2 cellular contexts compared by ENCODE assay signal in the genomic region with DNA sequence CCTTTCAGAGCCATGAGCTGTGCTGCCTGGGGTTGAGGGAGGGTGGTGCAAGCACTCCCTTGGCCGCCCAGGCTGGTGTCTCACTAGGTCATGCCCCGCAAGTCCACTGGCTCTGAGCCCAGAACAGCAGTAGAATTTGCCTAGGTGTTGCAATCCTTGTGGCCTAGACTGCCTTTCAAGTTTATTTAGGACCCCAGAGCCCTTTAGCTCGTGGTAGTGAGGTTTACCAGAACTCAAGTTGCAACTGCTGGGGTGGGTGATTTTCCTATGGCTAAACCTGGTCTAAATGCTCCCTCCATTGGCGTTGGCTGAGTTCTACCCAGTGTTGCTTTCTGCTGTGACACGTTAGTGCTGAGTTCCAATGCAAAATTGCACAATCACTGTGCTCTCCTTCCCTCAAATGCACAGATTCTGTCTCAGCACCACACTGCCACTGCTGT.
A peak's percentile ranks its signal among the peaks of the same experiment; 100 is the strongest.
TF ChIP-seq lines count a peak whose summit lies in the region.

No MANE protein-coding gene starts in this region.

TF ChIP-seq in K562, 482 proteins besides CTCF, POLR2A, EP300 and RAD21:
- TF ChIP-seq CEBPB (tag; IDR thresholded peaks at IDR 0.05) (peak; percentile 83), CEBPG (CRISPR knock-in tag; IDR thresholded peaks at IDR 0.05) (no peak), CEBPG (tag; conservative IDR thresholded peaks at IDR 0.05 in 1 of 2, IDR thresholded peaks at IDR 0.05 in 1 of 2) (peak in 1 of 2 experiments; percentile 74; a peak in 3 of 4 replicates), ZBTB7A (IDR thresholded peaks at IDR 0.05; ENCODE audit: borderline replicate concordance, control insufficient read depth, low read depth, low read length) (no peak), MAFF (IDR thresholded peaks at IDR 0.05; ENCODE audit: low read length) (no peak)
- TF ChIP-seq, protein P1, sequence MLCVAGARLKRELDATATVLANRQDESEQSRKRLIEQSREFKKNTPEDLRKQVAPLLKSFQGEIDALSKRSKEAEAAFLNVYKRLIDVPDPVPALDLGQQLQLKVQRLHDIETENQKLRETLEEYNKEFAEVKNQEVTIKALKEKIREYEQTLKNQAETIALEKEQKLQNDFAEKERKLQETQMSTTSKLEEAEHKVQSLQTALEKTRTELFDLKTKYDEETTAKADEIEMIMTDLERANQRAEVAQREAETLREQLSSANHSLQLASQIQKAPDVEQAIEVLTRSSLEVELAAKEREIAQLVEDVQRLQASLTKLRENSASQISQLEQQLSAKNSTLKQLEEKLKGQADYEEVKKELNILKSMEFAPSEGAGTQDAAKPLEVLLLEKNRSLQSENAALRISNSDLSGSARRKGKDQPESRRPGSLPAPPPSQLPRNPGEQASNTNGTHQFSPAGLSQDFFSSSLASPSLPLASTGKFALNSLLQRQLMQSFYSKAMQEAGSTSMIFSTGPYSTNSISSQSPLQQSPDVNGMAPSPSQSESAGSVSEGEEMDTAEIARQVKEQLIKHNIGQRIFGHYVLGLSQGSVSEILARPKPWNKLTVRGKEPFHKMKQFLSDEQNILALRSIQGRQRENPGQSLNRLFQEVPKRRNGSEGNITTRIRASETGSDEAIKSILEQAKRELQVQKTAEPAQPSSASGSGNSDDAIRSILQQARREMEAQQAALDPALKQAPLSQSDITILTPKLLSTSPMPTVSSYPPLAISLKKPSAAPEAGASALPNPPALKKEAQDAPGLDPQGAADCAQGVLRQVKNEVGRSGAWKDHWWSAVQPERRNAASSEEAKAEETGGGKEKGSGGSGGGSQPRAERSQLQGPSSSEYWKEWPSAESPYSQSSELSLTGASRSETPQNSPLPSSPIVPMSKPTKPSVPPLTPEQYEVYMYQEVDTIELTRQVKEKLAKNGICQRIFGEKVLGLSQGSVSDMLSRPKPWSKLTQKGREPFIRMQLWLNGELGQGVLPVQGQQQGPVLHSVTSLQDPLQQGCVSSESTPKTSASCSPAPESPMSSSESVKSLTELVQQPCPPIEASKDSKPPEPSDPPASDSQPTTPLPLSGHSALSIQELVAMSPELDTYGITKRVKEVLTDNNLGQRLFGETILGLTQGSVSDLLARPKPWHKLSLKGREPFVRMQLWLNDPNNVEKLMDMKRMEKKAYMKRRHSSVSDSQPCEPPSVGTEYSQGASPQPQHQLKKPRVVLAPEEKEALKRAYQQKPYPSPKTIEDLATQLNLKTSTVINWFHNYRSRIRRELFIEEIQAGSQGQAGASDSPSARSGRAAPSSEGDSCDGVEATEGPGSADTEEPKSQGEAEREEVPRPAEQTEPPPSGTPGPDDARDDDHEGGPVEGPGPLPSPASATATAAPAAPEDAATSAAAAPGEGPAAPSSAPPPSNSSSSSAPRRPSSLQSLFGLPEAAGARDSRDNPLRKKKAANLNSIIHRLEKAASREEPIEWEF (CRISPR knock-in tag; IDR thresholded peaks at IDR 0.05): no peak

TF ChIP-seq in HepG2, 621 proteins besides CTCF, POLR2A, EP300 and RAD21 (continues in another document):
- no peak for TF ChIP-seq PAWR (CRISPR knock-in tag; IDR thresholded peaks at IDR 0.05; ENCODE audit: borderline replicate concordance)
- no peak for TF ChIP-seq ZMYM4 (CRISPR knock-in tag; IDR thresholded peaks at IDR 0.05)
- no peak for TF ChIP-seq SMAD1 (CRISPR knock-in tag; IDR thresholded peaks at IDR 0.05; ENCODE audit: borderline replicate concordance, low read depth)
- no peak for TF ChIP-seq YY1 (IDR thresholded peaks at IDR 0.05; ENCODE audit: insufficient read depth, insufficient replicate concordance, low read depth, low read length)
- TF ChIP-seq, protein P2, sequence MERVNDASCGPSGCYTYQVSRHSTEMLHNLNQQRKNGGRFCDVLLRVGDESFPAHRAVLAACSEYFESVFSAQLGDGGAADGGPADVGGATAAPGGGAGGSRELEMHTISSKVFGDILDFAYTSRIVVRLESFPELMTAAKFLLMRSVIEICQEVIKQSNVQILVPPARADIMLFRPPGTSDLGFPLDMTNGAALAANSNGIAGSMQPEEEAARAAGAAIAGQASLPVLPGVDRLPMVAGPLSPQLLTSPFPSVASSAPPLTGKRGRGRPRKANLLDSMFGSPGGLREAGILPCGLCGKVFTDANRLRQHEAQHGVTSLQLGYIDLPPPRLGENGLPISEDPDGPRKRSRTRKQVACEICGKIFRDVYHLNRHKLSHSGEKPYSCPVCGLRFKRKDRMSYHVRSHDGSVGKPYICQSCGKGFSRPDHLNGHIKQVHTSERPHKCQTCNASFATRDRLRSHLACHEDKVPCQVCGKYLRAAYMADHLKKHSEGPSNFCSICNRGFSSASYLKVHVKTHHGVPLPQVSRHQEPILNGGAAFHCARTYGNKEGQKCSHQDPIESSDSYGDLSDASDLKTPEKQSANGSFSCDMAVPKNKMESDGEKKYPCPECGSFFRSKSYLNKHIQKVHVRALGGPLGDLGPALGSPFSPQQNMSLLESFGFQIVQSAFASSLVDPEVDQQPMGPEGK (CRISPR knock-in tag; IDR thresholded peaks at IDR 0.05): peak; percentile 45; the same call in 1 of the 2 replicates
- TF ChIP-seq SCMH1 (CRISPR knock-in tag; IDR thresholded peaks at IDR 0.05; ENCODE audit: borderline replicate concordance): no peak
- peak; percentile 63 for TF ChIP-seq GATAD2A (CRISPR knock-in tag; IDR thresholded peaks at IDR 0.05)
- TF ChIP-seq, protein P3, sequence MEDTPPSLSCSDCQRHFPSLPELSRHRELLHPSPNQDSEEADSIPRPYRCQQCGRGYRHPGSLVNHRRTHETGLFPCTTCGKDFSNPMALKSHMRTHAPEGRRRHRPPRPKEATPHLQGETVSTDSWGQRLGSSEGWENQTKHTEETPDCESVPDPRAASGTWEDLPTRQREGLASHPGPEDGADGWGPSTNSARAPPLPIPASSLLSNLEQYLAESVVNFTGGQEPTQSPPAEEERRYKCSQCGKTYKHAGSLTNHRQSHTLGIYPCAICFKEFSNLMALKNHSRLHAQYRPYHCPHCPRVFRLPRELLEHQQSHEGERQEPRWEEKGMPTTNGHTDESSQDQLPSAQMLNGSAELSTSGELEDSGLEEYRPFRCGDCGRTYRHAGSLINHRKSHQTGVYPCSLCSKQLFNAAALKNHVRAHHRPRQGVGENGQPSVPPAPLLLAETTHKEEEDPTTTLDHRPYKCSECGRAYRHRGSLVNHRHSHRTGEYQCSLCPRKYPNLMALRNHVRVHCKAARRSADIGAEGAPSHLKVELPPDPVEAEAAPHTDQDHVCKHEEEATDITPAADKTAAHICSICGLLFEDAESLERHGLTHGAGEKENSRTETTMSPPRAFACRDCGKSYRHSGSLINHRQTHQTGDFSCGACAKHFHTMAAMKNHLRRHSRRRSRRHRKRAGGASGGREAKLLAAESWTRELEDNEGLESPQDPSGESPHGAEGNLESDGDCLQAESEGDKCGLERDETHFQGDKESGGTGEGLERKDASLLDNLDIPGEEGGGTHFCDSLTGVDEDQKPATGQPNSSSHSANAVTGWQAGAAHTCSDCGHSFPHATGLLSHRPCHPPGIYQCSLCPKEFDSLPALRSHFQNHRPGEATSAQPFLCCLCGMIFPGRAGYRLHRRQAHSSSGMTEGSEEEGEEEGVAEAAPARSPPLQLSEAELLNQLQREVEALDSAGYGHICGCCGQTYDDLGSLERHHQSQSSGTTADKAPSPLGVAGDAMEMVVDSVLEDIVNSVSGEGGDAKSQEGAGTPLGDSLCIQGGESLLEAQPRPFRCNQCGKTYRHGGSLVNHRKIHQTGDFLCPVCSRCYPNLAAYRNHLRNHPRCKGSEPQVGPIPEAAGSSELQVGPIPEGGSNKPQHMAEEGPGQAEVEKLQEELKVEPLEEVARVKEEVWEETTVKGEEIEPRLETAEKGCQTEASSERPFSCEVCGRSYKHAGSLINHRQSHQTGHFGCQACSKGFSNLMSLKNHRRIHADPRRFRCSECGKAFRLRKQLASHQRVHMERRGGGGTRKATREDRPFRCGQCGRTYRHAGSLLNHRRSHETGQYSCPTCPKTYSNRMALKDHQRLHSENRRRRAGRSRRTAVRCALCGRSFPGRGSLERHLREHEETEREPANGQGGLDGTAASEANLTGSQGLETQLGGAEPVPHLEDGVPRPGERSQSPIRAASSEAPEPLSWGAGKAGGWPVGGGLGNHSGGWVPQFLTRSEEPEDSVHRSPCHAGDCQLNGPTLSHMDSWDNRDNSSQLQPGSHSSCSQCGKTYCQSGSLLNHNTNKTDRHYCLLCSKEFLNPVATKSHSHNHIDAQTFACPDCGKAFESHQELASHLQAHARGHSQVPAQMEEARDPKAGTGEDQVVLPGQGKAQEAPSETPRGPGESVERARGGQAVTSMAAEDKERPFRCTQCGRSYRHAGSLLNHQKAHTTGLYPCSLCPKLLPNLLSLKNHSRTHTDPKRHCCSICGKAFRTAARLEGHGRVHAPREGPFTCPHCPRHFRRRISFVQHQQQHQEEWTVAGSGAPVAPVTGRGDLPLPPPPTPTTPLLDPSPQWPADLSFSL (CRISPR knock-in tag; IDR thresholded peaks at IDR 0.05): no peak
- TF ChIP-seq HMG20A (CRISPR knock-in tag; IDR thresholded peaks at IDR 0.05; ENCODE audit: borderline replicate concordance): 0 out of 2 replicates have a peak, but pooled peaks have one; percentile 32
- 0 out of 2 replicates have a peak, but pooled peaks have one; percentile 19 for TF ChIP-seq HNF4A (CRISPR knock-in tag; IDR thresholded peaks at IDR 0.05)
- no peak for TF ChIP-seq ZNF317 (CRISPR knock-in tag; IDR thresholded peaks at IDR 0.05)
- peak; percentile 22; the same call in 1 of the 2 replicates for TF ChIP-seq ZFX (CRISPR knock-in tag; IDR thresholded peaks at IDR 0.05; ENCODE audit: low read depth)
- TF ChIP-seq ZFP90 (CRISPR knock-in tag; IDR thresholded peaks at IDR 0.05; ENCODE audit: borderline replicate concordance): no peak
- no peak for TF ChIP-seq ISX (CRISPR knock-in tag; conservative IDR thresholded peaks at IDR 0.05)
- TF ChIP-seq ZNF644 (CRISPR knock-in tag; IDR thresholded peaks at IDR 0.05; ENCODE audit: low read depth): peak; percentile 41; the same call in 1 of the 2 replicates
- TF ChIP-seq SALL1 (CRISPR knock-in tag; IDR thresholded peaks at IDR 0.05): peak; percentile 45
- no peak for TF ChIP-seq RARG (CRISPR knock-in tag; IDR thresholded peaks at IDR 0.05; ENCODE audit: low read depth)
- TF ChIP-seq ZNF460 (CRISPR knock-in tag; IDR thresholded peaks at IDR 0.05; ENCODE audit: borderline replicate concordance): no peak
- TF ChIP-seq, protein P4, sequence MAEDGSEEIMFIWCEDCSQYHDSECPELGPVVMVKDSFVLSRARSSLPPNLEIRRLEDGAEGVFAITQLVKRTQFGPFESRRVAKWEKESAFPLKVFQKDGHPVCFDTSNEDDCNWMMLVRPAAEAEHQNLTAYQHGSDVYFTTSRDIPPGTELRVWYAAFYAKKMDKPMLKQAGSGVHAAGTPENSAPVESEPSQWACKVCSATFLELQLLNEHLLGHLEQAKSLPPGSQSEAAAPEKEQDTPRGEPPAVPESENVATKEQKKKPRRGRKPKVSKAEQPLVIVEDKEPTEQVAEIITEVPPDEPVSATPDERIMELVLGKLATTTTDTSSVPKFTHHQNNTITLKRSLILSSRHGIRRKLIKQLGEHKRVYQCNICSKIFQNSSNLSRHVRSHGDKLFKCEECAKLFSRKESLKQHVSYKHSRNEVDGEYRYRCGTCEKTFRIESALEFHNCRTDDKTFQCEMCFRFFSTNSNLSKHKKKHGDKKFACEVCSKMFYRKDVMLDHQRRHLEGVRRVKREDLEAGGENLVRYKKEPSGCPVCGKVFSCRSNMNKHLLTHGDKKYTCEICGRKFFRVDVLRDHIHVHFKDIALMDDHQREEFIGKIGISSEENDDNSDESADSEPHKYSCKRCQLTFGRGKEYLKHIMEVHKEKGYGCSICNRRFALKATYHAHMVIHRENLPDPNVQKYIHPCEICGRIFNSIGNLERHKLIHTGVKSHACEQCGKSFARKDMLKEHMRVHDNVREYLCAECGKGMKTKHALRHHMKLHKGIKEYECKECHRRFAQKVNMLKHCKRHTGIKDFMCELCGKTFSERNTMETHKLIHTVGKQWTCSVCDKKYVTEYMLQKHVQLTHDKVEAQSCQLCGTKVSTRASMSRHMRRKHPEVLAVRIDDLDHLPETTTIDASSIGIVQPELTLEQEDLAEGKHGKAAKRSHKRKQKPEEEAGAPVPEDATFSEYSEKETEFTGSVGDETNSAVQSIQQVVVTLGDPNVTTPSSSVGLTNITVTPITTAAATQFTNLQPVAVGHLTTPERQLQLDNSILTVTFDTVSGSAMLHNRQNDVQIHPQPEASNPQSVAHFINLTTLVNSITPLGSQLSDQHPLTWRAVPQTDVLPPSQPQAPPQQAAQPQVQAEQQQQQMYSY (CRISPR knock-in tag; IDR thresholded peaks at IDR 0.05): no peak
- TF ChIP-seq ZSCAN12 (CRISPR knock-in tag; IDR thresholded peaks at IDR 0.05): no peak
- TF ChIP-seq, protein P5, sequence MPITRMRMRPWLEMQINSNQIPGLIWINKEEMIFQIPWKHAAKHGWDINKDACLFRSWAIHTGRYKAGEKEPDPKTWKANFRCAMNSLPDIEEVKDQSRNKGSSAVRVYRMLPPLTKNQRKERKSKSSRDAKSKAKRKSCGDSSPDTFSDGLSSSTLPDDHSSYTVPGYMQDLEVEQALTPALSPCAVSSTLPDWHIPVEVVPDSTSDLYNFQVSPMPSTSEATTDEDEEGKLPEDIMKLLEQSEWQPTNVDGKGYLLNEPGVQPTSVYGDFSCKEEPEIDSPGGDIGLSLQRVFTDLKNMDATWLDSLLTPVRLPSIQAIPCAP (CRISPR knock-in tag; IDR thresholded peaks at IDR 0.05; ENCODE audit: low read depth): no peak
- TF ChIP-seq ZNF563 (CRISPR knock-in tag; IDR thresholded peaks at IDR 0.05): no peak
- no peak for TF ChIP-seq KLF9 (CRISPR knock-in tag; IDR thresholded peaks at IDR 0.05; ENCODE audit: low read depth)
- TF ChIP-seq, protein P6, sequence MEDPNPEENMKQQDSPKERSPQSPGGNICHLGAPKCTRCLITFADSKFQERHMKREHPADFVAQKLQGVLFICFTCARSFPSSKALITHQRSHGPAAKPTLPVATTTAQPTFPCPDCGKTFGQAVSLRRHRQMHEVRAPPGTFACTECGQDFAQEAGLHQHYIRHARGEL (CRISPR knock-in tag; IDR thresholded peaks at IDR 0.05): no peak
- peak; percentile 44; the same call in 1 of the 2 replicates for TF ChIP-seq RARA (CRISPR knock-in tag; IDR thresholded peaks at IDR 0.05)
- peak; percentile 34; the same call in 1 of the 2 replicates for TF ChIP-seq STAG1 (CRISPR knock-in tag; IDR thresholded peaks at IDR 0.05)
- TF ChIP-seq, protein P7, sequence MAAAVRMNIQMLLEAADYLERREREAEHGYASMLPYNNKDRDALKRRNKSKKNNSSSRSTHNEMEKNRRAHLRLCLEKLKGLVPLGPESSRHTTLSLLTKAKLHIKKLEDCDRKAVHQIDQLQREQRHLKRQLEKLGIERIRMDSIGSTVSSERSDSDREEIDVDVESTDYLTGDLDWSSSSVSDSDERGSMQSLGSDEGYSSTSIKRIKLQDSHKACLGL (CRISPR knock-in tag; IDR thresholded peaks at IDR 0.05): no peak
- no peak for TF ChIP-seq DNMT3B (CRISPR knock-in tag; conservative IDR thresholded peaks at IDR 0.05)
- TF ChIP-seq MEF2D (CRISPR knock-in tag; IDR thresholded peaks at IDR 0.05): no peak
- TF ChIP-seq PHF5A (CRISPR knock-in tag; IDR thresholded peaks at IDR 0.05; ENCODE audit: low read depth, unreplicated experiment): no peak
- TF ChIP-seq IKZF1 (IDR thresholded peaks at IDR 0.05): no peak
- TF ChIP-seq PRPF4 (IDR thresholded peaks at IDR 0.05; ENCODE audit: low read depth, low read length, poor library complexity, severe bottlenecking): no peak
- no peak for TF ChIP-seq REXO4 (CRISPR knock-in tag; IDR thresholded peaks at IDR 0.05; ENCODE audit: borderline replicate concordance)
- no peak for TF ChIP-seq ZNF780A (CRISPR knock-in tag; IDR thresholded peaks at IDR 0.05)
- TF ChIP-seq SOX5 (CRISPR knock-in tag; IDR thresholded peaks at IDR 0.05; ENCODE audit: borderline replicate concordance): no peak
